Comparison of ENCODE assay signal across 1 cellular context in genomic region chr5:135829681-135830383, GRCh38.
TF ChIP-seq lines count a peak whose summit lies in the region.

No MANE protein-coding gene starts in this region.

TF ChIP-seq in HepG2, 621 proteins besides CTCF, POLR2A, EP300 and RAD21 (continued from another document and continues in another):
- TF ChIP-seq, protein P1, sequence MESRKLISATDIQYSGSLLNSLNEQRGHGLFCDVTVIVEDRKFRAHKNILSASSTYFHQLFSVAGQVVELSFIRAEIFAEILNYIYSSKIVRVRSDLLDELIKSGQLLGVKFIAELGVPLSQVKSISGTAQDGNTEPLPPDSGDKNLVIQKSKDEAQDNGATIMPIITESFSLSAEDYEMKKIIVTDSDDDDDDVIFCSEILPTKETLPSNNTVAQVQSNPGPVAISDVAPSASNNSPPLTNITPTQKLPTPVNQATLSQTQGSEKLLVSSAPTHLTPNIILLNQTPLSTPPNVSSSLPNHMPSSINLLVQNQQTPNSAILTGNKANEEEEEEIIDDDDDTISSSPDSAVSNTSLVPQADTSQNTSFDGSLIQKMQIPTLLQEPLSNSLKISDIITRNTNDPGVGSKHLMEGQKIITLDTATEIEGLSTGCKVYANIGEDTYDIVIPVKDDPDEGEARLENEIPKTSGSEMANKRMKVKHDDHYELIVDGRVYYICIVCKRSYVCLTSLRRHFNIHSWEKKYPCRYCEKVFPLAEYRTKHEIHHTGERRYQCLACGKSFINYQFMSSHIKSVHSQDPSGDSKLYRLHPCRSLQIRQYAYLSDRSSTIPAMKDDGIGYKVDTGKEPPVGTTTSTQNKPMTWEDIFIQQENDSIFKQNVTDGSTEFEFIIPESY (CRISPR knock-in tag; IDR thresholded peaks at IDR 0.05) = no peak
- no peak for TF ChIP-seq KLF12 (CRISPR knock-in tag; IDR thresholded peaks at IDR 0.05; ENCODE audit: borderline replicate concordance)
- no peak for TF ChIP-seq NRL (CRISPR knock-in tag; IDR thresholded peaks at IDR 0.05; ENCODE audit: borderline replicate concordance)
- TF ChIP-seq PTBP1 (IDR thresholded peaks at IDR 0.05; ENCODE audit: low read depth, low read length, poor library complexity, severe bottlenecking) = no peak
- TF ChIP-seq HOXA7 (CRISPR knock-in tag; IDR thresholded peaks at IDR 0.05) = no peak
- TF ChIP-seq IKZF4 (CRISPR knock-in tag; IDR thresholded peaks at IDR 0.05; ENCODE audit: borderline replicate concordance, low read depth, not compliant biosample characterization) = no peak
- TF ChIP-seq AGO2 (optimal IDR thresholded peaks at IDR 0.05; ENCODE audit: low read depth, low read length) = no peak
- no peak for TF ChIP-seq UBTF (CRISPR knock-in tag; IDR thresholded peaks at IDR 0.05)
- TF ChIP-seq JUND (CRISPR knock-in tag; IDR thresholded peaks at IDR 0.05) = no peak
- no peak for TF ChIP-seq CC2D1A (CRISPR knock-in tag; IDR thresholded peaks at IDR 0.05)
- TF ChIP-seq, protein P2, sequence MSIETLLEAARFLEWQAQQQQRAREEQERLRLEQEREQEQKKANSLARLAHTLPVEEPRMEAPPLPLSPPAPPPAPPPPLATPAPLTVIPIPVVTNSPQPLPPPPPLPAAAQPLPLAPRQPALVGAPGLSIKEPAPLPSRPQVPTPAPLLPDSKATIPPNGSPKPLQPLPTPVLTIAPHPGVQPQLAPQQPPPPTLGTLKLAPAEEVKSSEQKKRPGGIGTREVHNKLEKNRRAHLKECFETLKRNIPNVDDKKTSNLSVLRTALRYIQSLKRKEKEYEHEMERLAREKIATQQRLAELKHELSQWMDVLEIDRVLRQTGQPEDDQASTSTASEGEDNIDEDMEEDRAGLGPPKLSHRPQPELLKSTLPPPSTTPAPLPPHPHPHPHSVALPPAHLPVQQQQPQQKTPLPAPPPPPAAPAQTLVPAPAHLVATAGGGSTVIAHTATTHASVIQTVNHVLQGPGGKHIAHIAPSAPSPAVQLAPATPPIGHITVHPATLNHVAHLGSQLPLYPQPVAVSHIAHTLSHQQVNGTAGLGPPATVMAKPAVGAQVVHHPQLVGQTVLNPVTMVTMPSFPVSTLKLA (IDR thresholded peaks at IDR 0.05) = no peak
- TF ChIP-seq FOXA1 (IDR thresholded peaks at IDR 0.05) = no peak
- no peak for TF ChIP-seq FOXA1 (CRISPR knock-in tag; IDR thresholded peaks at IDR 0.05)
- TF ChIP-seq IRX3 (CRISPR knock-in tag; IDR thresholded peaks at IDR 0.05; ENCODE audit: borderline replicate concordance, low read depth) = no peak
- no peak for TF ChIP-seq HDAC1 (CRISPR knock-in tag; IDR thresholded peaks at IDR 0.05)
- no peak for TF ChIP-seq ARHGAP35 (CRISPR knock-in tag; IDR thresholded peaks at IDR 0.05; ENCODE audit: borderline replicate concordance)
- peak; percentile 60 for TF ChIP-seq STAG1 (CRISPR knock-in tag; IDR thresholded peaks at IDR 0.05)
- no peak for TF ChIP-seq CAMTA2 (CRISPR knock-in tag; IDR thresholded peaks at IDR 0.05; ENCODE audit: borderline replicate concordance)
- peak; percentile 21 for TF ChIP-seq YY1 (IDR thresholded peaks at IDR 0.05; ENCODE audit: insufficient read depth, insufficient replicate concordance, low read depth, low read length)
- TF ChIP-seq, protein P3, sequence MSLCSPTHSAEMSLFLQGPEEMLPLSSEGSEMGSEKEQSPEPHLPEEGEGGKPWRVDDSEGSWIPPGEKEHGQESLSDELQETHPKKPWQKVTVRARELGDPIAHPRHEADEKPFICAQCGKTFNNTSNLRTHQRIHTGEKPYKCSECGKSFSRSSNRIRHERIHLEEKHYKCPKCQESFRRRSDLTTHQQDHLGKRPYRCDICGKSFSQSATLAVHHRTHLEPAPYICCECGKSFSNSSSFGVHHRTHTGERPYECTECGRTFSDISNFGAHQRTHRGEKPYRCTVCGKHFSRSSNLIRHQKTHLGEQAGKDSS (CRISPR knock-in tag; IDR thresholded peaks at IDR 0.05; ENCODE audit: borderline replicate concordance, low read depth) = no peak
- no peak for TF ChIP-seq KMT2B (CRISPR knock-in tag; IDR thresholded peaks at IDR 0.05)
- TF ChIP-seq ZNF768 (CRISPR knock-in tag; IDR thresholded peaks at IDR 0.05) = peak; percentile 56
- TF ChIP-seq ZNF563 (CRISPR knock-in tag; IDR thresholded peaks at IDR 0.05) = no peak
- TF ChIP-seq NFYC (CRISPR knock-in tag; IDR thresholded peaks at IDR 0.05) = no peak
- no peak for TF ChIP-seq ZC3H4 (CRISPR knock-in tag; IDR thresholded peaks at IDR 0.05; ENCODE audit: borderline replicate concordance)
- TF ChIP-seq ZNF235 (CRISPR knock-in tag; IDR thresholded peaks at IDR 0.05; ENCODE audit: borderline replicate concordance) = no peak
- TF ChIP-seq XRCC5 (optimal IDR thresholded peaks at IDR 0.05; ENCODE audit: low read length) = peak; percentile 40
- TF ChIP-seq, protein P4, sequence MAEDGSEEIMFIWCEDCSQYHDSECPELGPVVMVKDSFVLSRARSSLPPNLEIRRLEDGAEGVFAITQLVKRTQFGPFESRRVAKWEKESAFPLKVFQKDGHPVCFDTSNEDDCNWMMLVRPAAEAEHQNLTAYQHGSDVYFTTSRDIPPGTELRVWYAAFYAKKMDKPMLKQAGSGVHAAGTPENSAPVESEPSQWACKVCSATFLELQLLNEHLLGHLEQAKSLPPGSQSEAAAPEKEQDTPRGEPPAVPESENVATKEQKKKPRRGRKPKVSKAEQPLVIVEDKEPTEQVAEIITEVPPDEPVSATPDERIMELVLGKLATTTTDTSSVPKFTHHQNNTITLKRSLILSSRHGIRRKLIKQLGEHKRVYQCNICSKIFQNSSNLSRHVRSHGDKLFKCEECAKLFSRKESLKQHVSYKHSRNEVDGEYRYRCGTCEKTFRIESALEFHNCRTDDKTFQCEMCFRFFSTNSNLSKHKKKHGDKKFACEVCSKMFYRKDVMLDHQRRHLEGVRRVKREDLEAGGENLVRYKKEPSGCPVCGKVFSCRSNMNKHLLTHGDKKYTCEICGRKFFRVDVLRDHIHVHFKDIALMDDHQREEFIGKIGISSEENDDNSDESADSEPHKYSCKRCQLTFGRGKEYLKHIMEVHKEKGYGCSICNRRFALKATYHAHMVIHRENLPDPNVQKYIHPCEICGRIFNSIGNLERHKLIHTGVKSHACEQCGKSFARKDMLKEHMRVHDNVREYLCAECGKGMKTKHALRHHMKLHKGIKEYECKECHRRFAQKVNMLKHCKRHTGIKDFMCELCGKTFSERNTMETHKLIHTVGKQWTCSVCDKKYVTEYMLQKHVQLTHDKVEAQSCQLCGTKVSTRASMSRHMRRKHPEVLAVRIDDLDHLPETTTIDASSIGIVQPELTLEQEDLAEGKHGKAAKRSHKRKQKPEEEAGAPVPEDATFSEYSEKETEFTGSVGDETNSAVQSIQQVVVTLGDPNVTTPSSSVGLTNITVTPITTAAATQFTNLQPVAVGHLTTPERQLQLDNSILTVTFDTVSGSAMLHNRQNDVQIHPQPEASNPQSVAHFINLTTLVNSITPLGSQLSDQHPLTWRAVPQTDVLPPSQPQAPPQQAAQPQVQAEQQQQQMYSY (CRISPR knock-in tag; IDR thresholded peaks at IDR 0.05) = no peak
- no peak for TF ChIP-seq ZNF546 (CRISPR knock-in tag; conservative IDR thresholded peaks at IDR 0.05)
- TF ChIP-seq, protein P5, sequence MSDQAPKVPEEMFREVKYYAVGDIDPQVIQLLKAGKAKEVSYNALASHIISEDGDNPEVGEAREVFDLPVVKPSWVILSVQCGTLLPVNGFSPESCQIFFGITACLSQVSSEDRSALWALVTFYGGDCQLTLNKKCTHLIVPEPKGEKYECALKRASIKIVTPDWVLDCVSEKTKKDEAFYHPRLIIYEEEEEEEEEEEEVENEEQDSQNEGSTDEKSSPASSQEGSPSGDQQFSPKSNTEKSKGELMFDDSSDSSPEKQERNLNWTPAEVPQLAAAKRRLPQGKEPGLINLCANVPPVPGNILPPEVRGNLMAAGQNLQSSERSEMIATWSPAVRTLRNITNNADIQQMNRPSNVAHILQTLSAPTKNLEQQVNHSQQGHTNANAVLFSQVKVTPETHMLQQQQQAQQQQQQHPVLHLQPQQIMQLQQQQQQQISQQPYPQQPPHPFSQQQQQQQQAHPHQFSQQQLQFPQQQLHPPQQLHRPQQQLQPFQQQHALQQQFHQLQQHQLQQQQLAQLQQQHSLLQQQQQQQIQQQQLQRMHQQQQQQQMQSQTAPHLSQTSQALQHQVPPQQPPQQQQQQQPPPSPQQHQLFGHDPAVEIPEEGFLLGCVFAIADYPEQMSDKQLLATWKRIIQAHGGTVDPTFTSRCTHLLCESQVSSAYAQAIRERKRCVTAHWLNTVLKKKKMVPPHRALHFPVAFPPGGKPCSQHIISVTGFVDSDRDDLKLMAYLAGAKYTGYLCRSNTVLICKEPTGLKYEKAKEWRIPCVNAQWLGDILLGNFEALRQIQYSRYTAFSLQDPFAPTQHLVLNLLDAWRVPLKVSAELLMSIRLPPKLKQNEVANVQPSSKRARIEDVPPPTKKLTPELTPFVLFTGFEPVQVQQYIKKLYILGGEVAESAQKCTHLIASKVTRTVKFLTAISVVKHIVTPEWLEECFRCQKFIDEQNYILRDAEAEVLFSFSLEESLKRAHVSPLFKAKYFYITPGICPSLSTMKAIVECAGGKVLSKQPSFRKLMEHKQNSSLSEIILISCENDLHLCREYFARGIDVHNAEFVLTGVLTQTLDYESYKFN (CRISPR knock-in tag; conservative IDR thresholded peaks at IDR 0.05) = no peak
- TF ChIP-seq PRMT3 (CRISPR knock-in tag; IDR thresholded peaks at IDR 0.05; ENCODE audit: borderline replicate concordance, low read depth) = no peak
- TF ChIP-seq USF2 (IDR thresholded peaks at IDR 0.05; ENCODE audit: low read depth, low read length) = no peak
- TF ChIP-seq USF2 (CRISPR knock-in tag; IDR thresholded peaks at IDR 0.05; ENCODE audit: borderline replicate concordance) = no peak
- no peak for TF ChIP-seq ZNF101 (CRISPR knock-in tag; IDR thresholded peaks at IDR 0.05; ENCODE audit: borderline replicate concordance, low read depth)
- no peak for TF ChIP-seq MEIS1 (CRISPR knock-in tag; IDR thresholded peaks at IDR 0.05; ENCODE audit: borderline replicate concordance)
- no peak for TF ChIP-seq ZNF547 (CRISPR knock-in tag; IDR thresholded peaks at IDR 0.05)
- TF ChIP-seq ZNF484 (CRISPR knock-in tag; IDR thresholded peaks at IDR 0.05; ENCODE audit: borderline replicate concordance, low read depth) = no peak
- no peak for TF ChIP-seq TFDP2 (CRISPR knock-in tag; IDR thresholded peaks at IDR 0.05)
- no peak for TF ChIP-seq TCF12 (IDR thresholded peaks at IDR 0.05)
- no peak for TF ChIP-seq TCF12 (CRISPR knock-in tag; IDR thresholded peaks at IDR 0.05)
- TF ChIP-seq E2F2 (CRISPR knock-in tag; IDR thresholded peaks at IDR 0.05; ENCODE audit: borderline replicate concordance) = no peak
